Comparison of ENCODE assay signal across 12 cellular contexts in genomic region chr7:17043012-17043877, GRCh38.
DNase-seq lines count a peak whose midpoint lies in the region; ATAC-seq and TF ChIP-seq lines count a peak whose summit lies in the region.
"Had no signal": no experiment of that assay in that cellular context is flagged by ENCODE, and none has a peak within 500 bp of the region (broad histone marks: within the 10 kb centered on the region; RNA-seq: fewer than 3 reads in every experiment).

No MANE protein-coding gene starts in this region.

- H3K36me3 ChIP-seq in fibroblast of lung (ENCODE audit: control insufficient read depth, insufficient read depth, low read length), result no peaks in the 10 kb centered on the region
- H3K36me3 ChIP-seq in skeletal muscle satellite cell (ENCODE audit: insufficient read depth, low read length), result no peaks in the 10 kb centered on the region
- H3K36me3 ChIP-seq: neutrophil had no signal

- POLR2A ChIA-PET in activated CD8-positive, alpha-beta T cell treated with anti-CD3 and anti-CD28 coated beads, Interleukin-2, amount 10 ng/mL, durations not matched to agents 7 days and 5 days (lab: Charles Lee), result no interaction called here
- POLR2A ChIA-PET in activated CD8-positive, alpha-beta T cell treated with anti-CD3 and anti-CD28 coated beads for 36 hours (lab: Charles Lee), result no interaction called here

- peaks cover 47% of the 10 kb centered on the region for H3K4me1 Mint-ChIP-seq in activated CD8-positive, alpha-beta T cell treated with anti-CD3 and anti-CD28 coated beads, Interleukin-2, amount 10 ng/mL, durations not matched to agents 7 days and 5 days (ENCODE audit: low read depth)
- peaks cover 14% of the 10 kb centered on the region for H3K4me1 Mint-ChIP-seq in activated CD8-positive, alpha-beta T cell treated with anti-CD3 and anti-CD28 coated beads for 36 hours (ENCODE audit: low read depth)
- H3K4me1 Mint-ChIP-seq in progenitor cell of endocrine pancreas (ENCODE audit: low read depth), result peaks cover 6% of the 10 kb centered on the region

- in situ Hi-C loops in SK-MEL-5 (cut with HindIII; ENCODE audit: low pct_unique_long_range_greater_than_20kb, low sequenced_read_pairs), result no loop called here

- TF ChIP-seq CTCF in activated CD8-positive, alpha-beta T cell treated with anti-CD3 and anti-CD28 coated beads for 36 hours (IDR thresholded peaks at IDR 0.05), result no peak
- TF ChIP-seq CTCF in fibroblast of lung (conservative IDR thresholded peaks at IDR 0.05 in 1 of 2, IDR thresholded peaks at IDR 0.05 in 1 of 2; ENCODE audit: low read depth in 1 of 2, low read length in 2 of 2) (no peak), progenitor cell of endocrine pancreas (IDR thresholded peaks at IDR 0.05; ENCODE audit: unreplicated experiment) (no peak)

- peak overlapping the region; percentile 74 for H3K27ac ChIP-seq in fibroblast of lung (ENCODE audit: insufficient read depth, low read length)
- H3K27ac ChIP-seq: neutrophil had no signal

- no peaks in the 10 kb centered on the region for H4K20me1 ChIP-seq in fibroblast of lung (ENCODE audit: control insufficient read depth, extremely low read depth, insufficient read depth, low read length)

- H3K9ac ChIP-seq in fibroblast of lung (ENCODE audit: insufficient read depth, low read length) (no peak overlapping the region), skeletal muscle satellite cell (ENCODE audit: low read depth, low read length) (peak overlapping the region; percentile 46)

- peak overlapping the region in 2 of 4 experiments; percentile 3 to 8 for H3K4me3 ChIP-seq in fibroblast of lung (replicated peaks in 1 of 4; ENCODE audit: control extremely low read depth in 1 of 4, insufficient read depth in 1 of 4, low read depth in 3 of 4, low read length in 4 of 4)
- no peak overlapping the region for H3K4me3 ChIP-seq in skeletal muscle satellite cell (ENCODE audit: low read length)

- CTCF ChIA-PET in activated CD8-positive, alpha-beta T cell treated with anti-CD3 and anti-CD28 coated beads, Interleukin-2, amount 10 ng/mL, durations not matched to agents 7 days and 5 days (lab: Charles Lee), result interaction anchor here (1.0 to 2.4 kb wide), 2 partner anchors 11 to 60 kb away, joined by 3 to 10 read pairs; no protein-coding TSS in a partner anchor
- CTCF ChIA-PET in activated CD8-positive, alpha-beta T cell treated with anti-CD3 and anti-CD28 coated beads for 36 hours (lab: Charles Lee), result interaction anchor here (0.6 kb wide), 1 partner anchor 292 kb away, joined by 3 read pairs; no protein-coding TSS in a partner anchor

- H3K4me1 ChIP-seq in fibroblast of lung (ENCODE audit: control insufficient read depth, extremely low read depth, insufficient read depth, low read length) (peaks cover 5% of the 10 kb centered on the region), skeletal muscle satellite cell (ENCODE audit: control insufficient read depth, insufficient read depth, low read length) (peaks cover 33% of the 10 kb centered on the region)

- no peaks in the 10 kb centered on the region for H3K79me2 ChIP-seq in fibroblast of lung (ENCODE audit: control insufficient read depth, insufficient read depth, low read length)

- no peak overlapping the region for H3K4me3 Mint-ChIP-seq in activated CD8-positive, alpha-beta T cell treated with anti-CD3 and anti-CD28 coated beads, Interleukin-2, amount 10 ng/mL, durations not matched to agents 7 days and 5 days
- no peak overlapping the region for H3K4me3 Mint-ChIP-seq in activated CD8-positive, alpha-beta T cell treated with anti-CD3 and anti-CD28 coated beads for 36 hours
- H3K4me3 Mint-ChIP-seq in progenitor cell of endocrine pancreas (ENCODE audit: low read depth), result no peak overlapping the region

- H3K36me3 Mint-ChIP-seq in activated CD8-positive, alpha-beta T cell treated with anti-CD3 and anti-CD28 coated beads, Interleukin-2, amount 10 ng/mL, durations not matched to agents 7 days and 5 days (ENCODE audit: low read depth), result peaks cover 4% of the 10 kb centered on the region
- no peaks in the 10 kb centered on the region for H3K36me3 Mint-ChIP-seq in activated CD8-positive, alpha-beta T cell treated with anti-CD3 and anti-CD28 coated beads for 36 hours (ENCODE audit: low read depth)
- H3K36me3 Mint-ChIP-seq in progenitor cell of endocrine pancreas (ENCODE audit: insufficient read depth), result no peaks in the 10 kb centered on the region

- peaks cover 4% of the 10 kb centered on the region for H3K27me3 Mint-ChIP-seq in activated CD8-positive, alpha-beta T cell treated with anti-CD3 and anti-CD28 coated beads, Interleukin-2, amount 10 ng/mL, durations not matched to agents 7 days and 5 days (ENCODE audit: low read depth)
- H3K27me3 Mint-ChIP-seq in activated CD8-positive, alpha-beta T cell treated with anti-CD3 and anti-CD28 coated beads for 36 hours, result peaks cover 8% of the 10 kb centered on the region
- H3K27me3 Mint-ChIP-seq in progenitor cell of endocrine pancreas, result no peaks in the 10 kb centered on the region

- H3K4me2 ChIP-seq in fibroblast of lung (ENCODE audit: extremely low read depth, insufficient read depth, low read length), result peak overlapping the region; percentile 85
- peak overlapping the region; percentile 38 for H3K4me2 ChIP-seq in skeletal muscle satellite cell (ENCODE audit: low read length)

- H3K27ac Mint-ChIP-seq in activated CD8-positive, alpha-beta T cell treated with anti-CD3 and anti-CD28 coated beads, Interleukin-2, amount 10 ng/mL, durations not matched to agents 7 days and 5 days, result no peak overlapping the region
- no peak overlapping the region for H3K27ac Mint-ChIP-seq in activated CD8-positive, alpha-beta T cell treated with anti-CD3 and anti-CD28 coated beads for 36 hours
- no peak overlapping the region for H3K27ac Mint-ChIP-seq in progenitor cell of endocrine pancreas

- no peak for DNase-seq in activated CD8-positive, alpha-beta T cell treated with anti-CD3 and anti-CD28 coated beads, Interleukin-2, amount 10 ng/mL, durations not matched to agents 7 days and 5 days
- DNase-seq in activated CD8-positive, alpha-beta T cell treated with anti-CD3 and anti-CD28 coated beads for 36 hours, result no peak
- DNase-seq in SK-MEL-5 (ENCODE audit: low read depth, low spot score), result peak; percentile 74
- peak; percentile 55 to 61 for DNase-seq in fibroblast of lung (ENCODE audit: low read depth in 2 of 2)
- DNase-seq in progenitor cell of endocrine pancreas (ENCODE audit: low spot score, unreplicated experiment), result no peak
- DNase-seq in NK-92 (lab: John Stamatoyannopoulos, UW; ENCODE audit: unreplicated experiment), result no peak
- no peak for DNase-seq in NCI-H510A treated with DMSO at 0.1 percent for 48 hours (lab: John Stamatoyannopoulos, UW)
- DNase-seq: activated CD4-positive, CD25-positive, alpha-beta regulatory T cell treated with anti-CD3 and anti-CD28 coated beads, Interleukin-2, amount 50 U/mL, for 72 hours; NCI-H2171 treated with DMSO at 0.1 percent for 48 hours; stimulated activated naive CD8-positive, alpha-beta T cell treated with anti-CD3 and anti-CD28 coated beads, Interleukin-15, Interleukin-2, amounts not matched to agents 100 U/mL and 50 U/mL, for 24 hours had no signal

- no peaks in the 10 kb centered on the region for H3K9me3 ChIP-seq in fibroblast of lung (ENCODE audit: control insufficient read depth, insufficient read depth, low read depth, low read length)
- no peaks in the 10 kb centered on the region for H3K9me3 ChIP-seq in skeletal muscle satellite cell (replicated peaks; ENCODE audit: low read length)
- H3K9me3 ChIP-seq: neutrophil had no signal

- H3K27me3 ChIP-seq in fibroblast of lung (ENCODE audit: control insufficient read depth, insufficient read depth, low read length) (no peaks in the 10 kb centered on the region), skeletal muscle satellite cell (ENCODE audit: control insufficient read depth, insufficient read depth, low read length) (no peaks in the 10 kb centered on the region)
- H3K27me3 ChIP-seq: neutrophil had no signal

- no peaks in the 10 kb centered on the region for H3K9me3 Mint-ChIP-seq in activated CD8-positive, alpha-beta T cell treated with anti-CD3 and anti-CD28 coated beads, Interleukin-2, amount 10 ng/mL, durations not matched to agents 7 days and 5 days (ENCODE audit: insufficient read depth)
- no peaks in the 10 kb centered on the region for H3K9me3 Mint-ChIP-seq in activated CD8-positive, alpha-beta T cell treated with anti-CD3 and anti-CD28 coated beads for 36 hours
- H3K9me3 Mint-ChIP-seq in progenitor cell of endocrine pancreas (ENCODE audit: low read depth), result no peaks in the 10 kb centered on the region

- peak overlapping the region; percentile 45 for H2AFZ ChIP-seq in fibroblast of lung (ENCODE audit: low read length)

- peak; percentile 31 for ATAC-seq in activated CD8-positive, alpha-beta T cell treated with anti-CD3 and anti-CD28 coated beads, Interleukin-2, amount 10 ng/mL, durations not matched to agents 7 days and 5 days
- no peak for ATAC-seq in activated CD8-positive, alpha-beta T cell treated with anti-CD3 and anti-CD28 coated beads for 36 hours
- ATAC-seq: stimulated activated naive CD8-positive, alpha-beta T cell treated with anti-CD3 and anti-CD28 coated beads, Interleukin-15, Interleukin-2, amounts not matched to agents 100 U/mL and 50 U/mL, for 24 hours had no signal

- intact Hi-C loops in activated CD8-positive, alpha-beta T cell treated with anti-CD3 and anti-CD28 coated beads for 36 hours (cut with micrococcal nuclease), result no loop called here

Comparison
In these comparisons a context has a peak if more than half of its experiments do, and no peak if none do; other contexts are left out.
1. DNase-seq: peak in SK-MEL-5 (single experiment) and fibroblast of lung (2 of 2); none in activated CD8-positive, alpha-beta T cell treated with anti-CD3 and anti-CD28 coated beads, Interleukin-2, amount 10 ng/mL, durations not matched to agents 7 days and 5 days (single experiment), activated CD8-positive, alpha-beta T cell treated with anti-CD3 and anti-CD28 coated beads for 36 hours (single experiment), progenitor cell of endocrine pancreas (single experiment), NK-92 (single experiment) and NCI-H510A treated with DMSO at 0.1 percent for 48 hours (single experiment).